In genomic region chr1:161503394-161503748, GRCh38 we compare ENCODE assay signal across 10 cellular contexts. TPM values are rescaled to one million over a fixed set of nuclear protein-coding genes. Genes with fewer than 3 reads are reported as not detected.
"Had no signal": no experiment of that assay in that cellular context is flagged by ENCODE, and none has a peak within 500 bp of the region (broad histone marks: within the 10 kb centered on the region; RNA-seq: fewer than 3 reads in every experiment).

No MANE protein-coding gene starts in this region.

- H3K9ac ChIP-seq: KMS-11 had no signal

- H3K27ac ChIP-seq: HL-60, KMS-11 had no signal

- ATAC-seq: HepG2 had no signal

- H3K4me3 Mint-ChIP-seq: IgD-negative memory B cell had no signal

- DNase-seq: Karpas-422, KG1 had no signal

- H3K9me3 Mint-ChIP-seq: IgD-negative memory B cell had no signal

- FAIRE-seq: HepG2, HTR-8/SVneo had no signal

- H3K27ac Mint-ChIP-seq: IgD-negative memory B cell had no signal

- H3K36me3 Mint-ChIP-seq: IgD-negative memory B cell had no signal

- H3K4me2 ChIP-seq: KMS-11 had no signal

RNA-seq across cellular contexts. Expression of gene FCGR2A, which starts 1.9 kb away (rescaled TPM):
- total RNA-seq: HepG2, HT-29 had no signal

RNA-seq across cellular contexts. Expression of gene HSPA6, which starts 21.0 kb away (rescaled TPM):
- total RNA-seq: HepG2 had no signal

RNA-seq across cellular contexts. Expression of gene FCGR3A, which starts 46.2 kb away (rescaled TPM):
- total RNA-seq: HepG2, HT-29, HT1080, IMR-90 had no signal
- polyA plus RNA-seq: HepG2, IMR-90 had no signal
